Comparison of ENCODE assay signal across 8 cellular contexts in genomic region chr12:32918890-32919791, GRCh38. TPM values are rescaled to one million over a fixed set of nuclear protein-coding genes. Genes with fewer than 3 reads are reported as not detected.
DNase-seq lines count a peak whose midpoint lies in the region; ATAC-seq and TF ChIP-seq lines count a peak whose summit lies in the region.

No MANE protein-coding gene starts in this region.

- intact Hi-C loops in Right ventricle myocardium superior (cut with DNase I) = loop anchor here (2.0 kb wide), 1 partner anchor 162 kb away; no protein-coding TSS in a partner anchor

- no peaks in the 10 kb centered on the region for H3K27me3 ChIP-seq in smooth muscle cell (ENCODE audit: low read depth)

- H3K4me2 ChIP-seq in smooth muscle cell = no peak overlapping the region

- no peaks in the 10 kb centered on the region for H3K9me3 ChIP-seq in smooth muscle cell (replicated peaks; ENCODE audit: low read depth)

- H3K4me3 ChIP-seq in GM12864 (ENCODE audit: low read depth, low read length) = no peak overlapping the region
- H3K4me3 ChIP-seq in smooth muscle cell = no peak overlapping the region

- peak overlapping the region; percentile 20 for H3K27ac ChIP-seq in smooth muscle cell (ENCODE audit: low read depth)

- no peak overlapping the region for H3K9ac ChIP-seq in smooth muscle cell (ENCODE audit: low read depth)

- peak overlapping the region; percentile 56 for H2AFZ ChIP-seq in smooth muscle cell (ENCODE audit: low read depth)

- no peaks in the 10 kb centered on the region for H3K36me3 ChIP-seq in smooth muscle cell (ENCODE audit: low read depth)

- no peaks in the 10 kb centered on the region for H4K20me1 ChIP-seq in smooth muscle cell (ENCODE audit: low read depth)

- peak; percentile 88 for ATAC-seq in Right ventricle myocardium superior (ENCODE audit: poor library complexity)
- ATAC-seq in GM21423 (IDR thresholded peaks at IDR 0.05; ENCODE audit: unreplicated experiment) = no peak

- no peaks in the 10 kb centered on the region for H3K79me2 ChIP-seq in smooth muscle cell (ENCODE audit: low read depth)

- WGBS in smooth muscle cell (ENCODE audit: low lambda C conversion rate) = 55% methylated on average over 11 of the region's 11 CpGs

- DNase-seq in GM12864 (ENCODE audit: low read depth) (no peak), HS-5 (ENCODE audit: low read depth) (peak; percentile 65), RPMI7951 (ENCODE audit: low read depth) (peak; percentile 11), Right ventricle myocardium superior (no peak), smooth muscle cell (lab: John Stamatoyannopoulos, UW; ENCODE audit: unreplicated experiment) (no peak)
- no peak for DNase-seq in activated CD4-positive, alpha-beta T cell treated with anti-CD3 and anti-CD28 coated beads, Interleukin-2, amount 50 U/mL, for 48 hours
- DNase-seq in activated T-cell treated with anti-CD3 and anti-CD28 coated beads, Interleukin-2, amount 50 U/mL, for 1 hour = no peak

- H3K4me1 ChIP-seq in smooth muscle cell (ENCODE audit: low read depth) = no peaks in the 10 kb centered on the region

- H3F3A ChIP-seq in smooth muscle cell (ENCODE audit: low read depth) = no peaks in the 10 kb centered on the region

- TF ChIP-seq CTCF in GM12864 (IDR thresholded peaks at IDR 0.05; ENCODE audit: low read depth, low read length, missing control alignments) (peak; percentile 29), smooth muscle cell (IDR thresholded peaks at IDR 0.05; ENCODE audit: borderline replicate concordance, insufficient read depth, poor library complexity, severe bottlenecking) (peak; percentile 56)

RNA-seq across cellular contexts. Expression of gene PKP2, which starts 22.6 kb away (rescaled TPM):
- not detected in 2 replicates for total RNA-seq in RPMI7951 (2014; rRNA removed; shearing (Covaris generic))
- total RNA-seq in Right ventricle myocardium superior = 400 TPM
- total RNA-seq in smooth muscle cell = 18.4 and 22.3 TPM in 2 replicates
- 7.3 and 21.5 TPM in 2 replicates for polyA plus RNA-seq in smooth muscle cell

Comparison
In these comparisons a context has a peak if more than half of its experiments do, and no peak if none do; other contexts are left out.
1. DNase-seq: peak in HS-5 (single experiment) and RPMI7951 (single experiment); none in GM12864 (single experiment), Right ventricle myocardium superior (single experiment), smooth muscle cell (single experiment), activated CD4-positive, alpha-beta T cell treated with anti-CD3 and anti-CD28 coated beads, Interleukin-2, amount 50 U/mL, for 48 hours (0 of 2) and activated T-cell treated with anti-CD3 and anti-CD28 coated beads, Interleukin-2, amount 50 U/mL, for 1 hour (single experiment).
2. RNA of gene PKP2, which starts 22.6 kb away (total RNA-seq): 400 TPM in Right ventricle myocardium superior (single experiment) and 18.4 to 22.3 TPM in smooth muscle cell; not detected in RPMI7951; every median in the first group is over 10 times any median in the second.